Comparison of ENCODE assay signal across 8 cellular contexts in the genomic region with DNA sequence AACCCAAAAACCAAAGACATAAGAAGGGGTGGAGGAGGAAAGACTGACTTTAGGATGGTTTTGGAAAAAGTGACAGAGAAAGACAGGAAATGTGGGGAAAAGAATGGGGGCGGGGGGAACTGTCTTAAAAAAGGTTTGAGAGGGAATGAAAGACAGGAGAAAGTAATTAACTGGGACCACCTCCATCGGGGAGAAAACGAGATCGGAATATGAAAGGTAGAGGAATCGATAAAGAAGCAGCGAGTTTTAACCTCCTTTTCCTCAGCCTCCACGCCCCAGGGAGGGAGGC. TPM values are rescaled to one million over a fixed set of nuclear protein-coding genes. Genes with fewer than 3 reads are reported as not detected.
DNase-seq lines count a peak whose midpoint lies in the region; ATAC-seq and TF ChIP-seq lines count a peak whose summit lies in the region.

No MANE protein-coding gene starts in this region.

- no peak for TF ChIP-seq CTCF in foreskin fibroblast (IDR thresholded peaks at IDR 0.05; ENCODE audit: low read depth, low read length)

- peak overlapping the region; percentile 84 to 95 for H3K4me3 ChIP-seq in foreskin fibroblast (ENCODE audit: low read depth in 1 of 2, low read length in 2 of 2)
- peak overlapping the region; percentile 81 to 99 (median 97) for H3K4me3 ChIP-seq in skeletal muscle tissue (ENCODE audit: low read length in 3 of 3)

- H3K4me1 Mint-ChIP-seq in T-helper 17 cell = peaks cover 18% of the 10 kb centered on the region

- H3K36me3 Mint-ChIP-seq in T-helper 17 cell (ENCODE audit: low read depth) = peaks cover 12% of the 10 kb centered on the region

- peak overlapping the region; percentile 87 to 98 (median 98) for H3K9ac ChIP-seq in skeletal muscle tissue (ENCODE audit: low read depth in 1 of 3, low read length in 3 of 3)

- H3K4me1 ChIP-seq in skeletal muscle tissue (ENCODE audit: control insufficient read depth in 3 of 3, insufficient read depth in 3 of 3, low read length in 3 of 3) = peaks cover 7 to 24% (median 13%) of the 10 kb centered on the region in 3 donors

- H3K9me3 ChIP-seq in T-helper 17 cell (ENCODE audit: control insufficient read depth, low read length, poor library complexity, severe bottlenecking) (no peaks in the 10 kb centered on the region), skeletal muscle tissue (ENCODE audit: control insufficient read depth in 3 of 3, low read length in 3 of 3) (no peaks in the 10 kb centered on the region)

- peak; percentile 27 for ATAC-seq in T-helper 17 cell
- no peak for ATAC-seq in GM19467 (IDR thresholded peaks at IDR 0.05; ENCODE audit: unreplicated experiment)
- no peak for ATAC-seq in HG02763 (IDR thresholded peaks at IDR 0.05; ENCODE audit: unreplicated experiment)

- peak overlapping the region; percentile 99 for H3K4me3 Mint-ChIP-seq in T-helper 17 cell

- peak; percentile 39 for DNase-seq in DMS 273 (lab: John Stamatoyannopoulos, UW; ENCODE audit: unreplicated experiment)
- no peak for DNase-seq in DMS 273 treated with DMSO at 0.1 percent for 48 hours (lab: John Stamatoyannopoulos, UW)
- no peak for DNase-seq in T-helper 17 cell
- no peak for DNase-seq in foreskin fibroblast
- no peak for DNase-seq in DMS114 treated with DMSO at 0.1 percent for 48 hours (lab: John Stamatoyannopoulos, UW; ENCODE audit: unreplicated experiment)

- peaks cover 11% of the 10 kb centered on the region for H3K27me3 Mint-ChIP-seq in T-helper 17 cell

- peak overlapping the region; percentile 98 for H3K27ac Mint-ChIP-seq in T-helper 17 cell

- H3K27ac ChIP-seq in skeletal muscle tissue (ENCODE audit: low read depth, low read length) = peak overlapping the region; percentile 92

- H3K36me3 ChIP-seq in skeletal muscle tissue (ENCODE audit: control insufficient read depth in 3 of 3, insufficient read depth in 3 of 3, low read length in 3 of 3) = no peaks in the 10 kb centered on the region

- H3K27me3 ChIP-seq in skeletal muscle tissue (ENCODE audit: control insufficient read depth in 3 of 3, insufficient read depth in 3 of 3, low read length in 3 of 3) = no peaks in the 10 kb centered on the region

RNA-seq across cellular contexts. Expression of gene MTMR2, which starts 0.5 kb away (rescaled TPM):
- total RNA-seq in T-helper 17 cell = 10 to 100 TPM in 1 of 2 donors, 1 to 10 TPM in 1; 8.3 to 14.0 TPM
- total RNA-seq in skeletal muscle tissue = 18.8 TPM
